In genomic region chr1:77081834-77082233, GRCh38 we compare ENCODE assay signal across 20 cellular contexts.
DNase-seq lines count a peak whose midpoint lies in the region; ATAC-seq and TF ChIP-seq lines count a peak whose summit lies in the region.
"Had no signal": no experiment of that assay in that cellular context is flagged by ENCODE, and none has a peak within 500 bp of the region (broad histone marks: within the 10 kb centered on the region; RNA-seq: fewer than 3 reads in every experiment).

No MANE protein-coding gene starts in this region.

- no peak overlapping the region for H3K23ac ChIP-seq in IMR-90 (ENCODE audit: low read depth, low read length)

- no peaks in the 10 kb centered on the region; the same call in 1 of the 2 replicates for H3K27me3 ChIP-seq in IMR-90 (ENCODE audit: control insufficient read depth, insufficient read depth, low read length)
- H3K27me3 ChIP-seq: Peyer's patch, SJSA1 had no signal

- no peaks in the 10 kb centered on the region for H3K9me3 ChIP-seq in IMR-90 (ENCODE audit: control insufficient read depth, insufficient read depth, low read length)
- H3K9me3 ChIP-seq: HAP-1, Peyer's patch, SJSA1 had no signal

- no peak overlapping the region for H3K9ac ChIP-seq in IMR-90 (ENCODE audit: low read depth, low read length)
- H3K9ac ChIP-seq: KMS-11 had no signal

- no peak overlapping the region for H3K56ac ChIP-seq in IMR-90 (ENCODE audit: extremely low read depth, insufficient read depth, low read length)

- H3K4me3 ChIP-seq in IMR-90 (ENCODE audit: insufficient read depth, low read depth, low read length) = no peak overlapping the region
- H3K4me3 ChIP-seq: HAP-1, Peyer's patch, SJSA1 had no signal

- H3K36me3 ChIP-seq in IMR-90 (ENCODE audit: control insufficient read depth, insufficient read depth, low read length) = no peaks in the 10 kb centered on the region
- H3K36me3 ChIP-seq: HAP-1, Peyer's patch, SJSA1 had no signal

- H2AK5ac ChIP-seq in IMR-90 (ENCODE audit: low read depth, low read length) = no peak overlapping the region

- in situ Hi-C loops in IMR-90 (cut with MboI; ENCODE audit: low sequenced_read_pairs) = no loop called here

- H2BK15ac ChIP-seq in IMR-90 (ENCODE audit: low read depth, low read length) = no peak overlapping the region

- H3K27ac ChIP-seq in IMR-90 (ENCODE audit: insufficient read depth, low read length) = no peak overlapping the region
- H3K27ac ChIP-seq: KMS-11, SJSA1 had no signal

- no peaks in the 10 kb centered on the region for H3K9me1 ChIP-seq in IMR-90 (ENCODE audit: insufficient read depth, low read length)

- H4K20me1 ChIP-seq in IMR-90 (ENCODE audit: insufficient read depth, low read length) = no peaks in the 10 kb centered on the region

- no peak for DNase-seq in Right ventricle myocardium superior
- DNase-seq in cardiac septum (ENCODE audit: low spot score) = no peak
- DNase-seq in IMR-90 = no peak
- no peak for DNase-seq in left ventricle myocardium superior
- DNase-seq in pons (ENCODE audit: low spot score) = peak; percentile 14
- DNase-seq in foreskin melanocyte = no peak
- DNase-seq in Kasumi-1 (lab: John Stamatoyannopoulos, UW) = no peak
- DNase-seq: AML-193; C1 segment of cervical spinal cord; CD8-positive, alpha-beta T cell; DND-41; NCI-H1694 treated with DMSO at 0.1 percent for 48 hours; NCI-H226; NCI-H510A treated with DMSO at 0.1 percent for 48 hours; NCI-H748 treated with DMSO at 0.1 percent for 48 hours; Peyer's patch had no signal

- H3K4me2 ChIP-seq in IMR-90 (ENCODE audit: low read depth, low read length) = no peak overlapping the region
- H3K4me2 ChIP-seq: KMS-11 had no signal

- POLR2A ChIA-PET in IMR-90 (lab: Charles Lee; ENCODE audit: unreplicated experiment) = no interaction called here

- no peaks in the 10 kb centered on the region for H3K4me1 ChIP-seq in IMR-90 (ENCODE audit: control insufficient read depth, insufficient read depth, low read length)
- H3K4me1 ChIP-seq: Peyer's patch, SJSA1 had no signal

- no peak overlapping the region for H4K8ac ChIP-seq in IMR-90 (ENCODE audit: low read depth in 2 of 2, low read length in 2 of 2)

- H2BK5ac ChIP-seq in IMR-90 (ENCODE audit: low read depth, low read length, poor library complexity, severe bottlenecking) = no peak overlapping the region

- no peak for TF ChIP-seq RAD21 in IMR-90 (IDR thresholded peaks at IDR 0.05; ENCODE audit: low read length)

- no TSS peak for BruUV-seq in IMR-90 (replicated peaks; lab: Mats Ljungman, UMichigan)

- H3K18ac ChIP-seq in IMR-90 (ENCODE audit: low read depth, low read length) = no peak overlapping the region

- no peak overlapping the region for H2BK120ac ChIP-seq in IMR-90 (ENCODE audit: low read depth, low read length)

- intact Hi-C loops in Right ventricle myocardium superior (cut with DNase I) = no loop called here
- intact Hi-C loops in cardiac septum (cut with DNase I) = no loop called here
- intact Hi-C loops in IMR-90 (cut with micrococcal nuclease) = no loop called here
- intact Hi-C loops in left ventricle myocardium superior (cut with micrococcal nuclease) = no loop called here

- dilution Hi-C loops in IMR-90 (cut with HindIII; ENCODE audit: low sequenced_read_pairs, unreplicated experiment) = no loop called here

- no peaks in the 10 kb centered on the region for H3K79me1 ChIP-seq in IMR-90 (ENCODE audit: low read depth in 1 of 2, low read length in 2 of 2)

- no CpG with 5 or more reads among the region's 4 CpGs for WGBS in IMR-90 (ENCODE audit: extremely low coverage in 2 of 2, insufficient read length in 1 of 2), 2 experiments

- TF ChIP-seq CTCF in IMR-90 (conservative IDR thresholded peaks at IDR 0.05; ENCODE audit: low read depth, low read length) = no peak

- ATAC-seq in Right ventricle myocardium superior (ENCODE audit: poor library complexity) (peak; percentile 88), IMR-90 (ENCODE audit: low read depth) (no peak), left ventricle myocardium superior (peak; percentile 95), esophagus mucosa (no peak)
- ATAC-seq: CD8-positive, alpha-beta T cell had no signal

- H4K5ac ChIP-seq in IMR-90 (ENCODE audit: low read depth, low read length) = no peak overlapping the region

- no peak overlapping the region for H4K91ac ChIP-seq in IMR-90 (ENCODE audit: insufficient read depth, low read depth, low read length)

- H2AK9ac ChIP-seq in IMR-90 (replicated peaks; ENCODE audit: low read depth, low read length, poor library complexity) = no peak overlapping the region

- no peak overlapping the region for H3K14ac ChIP-seq in IMR-90 (replicated peaks; ENCODE audit: low read depth, low read length)

- no peak for TF ChIP-seq POLR2A in IMR-90 (IDR thresholded peaks at IDR 0.05; ENCODE audit: low read depth, low read length)

- H2AFZ ChIP-seq in IMR-90 (replicated peaks; ENCODE audit: low read length, poor library complexity) = peak overlapping the region; percentile 17

- CTCF ChIA-PET in IMR-90 (lab: Yijun Ruan, JAX) = no interaction called here

- H2BK20ac ChIP-seq in IMR-90 (ENCODE audit: low read depth, low read length) = no peak overlapping the region

- H3K4ac ChIP-seq in IMR-90 (ENCODE audit: low read depth, low read length) = no peak overlapping the region

TF ChIP-seq in IMR-90, 13 proteins besides CTCF, POLR2A, EP300 and RAD21:
- TF ChIP-seq NFE2L2 (IDR thresholded peaks at IDR 0.05; ENCODE audit: low read depth, low read length) (no peak), RCOR1 (IDR thresholded peaks at IDR 0.05; ENCODE audit: insufficient replicate concordance, low read length) (no peak), MXI1 (IDR thresholded peaks at IDR 0.05; ENCODE audit: borderline replicate concordance, low read depth, low read length) (no peak), USF2 (IDR thresholded peaks at IDR 0.05; ENCODE audit: low read depth, low read length) (no peak), BHLHE40 (IDR thresholded peaks at IDR 0.05; ENCODE audit: low read depth, low read length) (no peak), MAFK (IDR thresholded peaks at IDR 0.05; ENCODE audit: low read depth, low read length) (no peak), MAZ (IDR thresholded peaks at IDR 0.05; ENCODE audit: borderline replicate concordance, low read depth, low read length) (no peak)

Comparison
In these comparisons a context has a peak if more than half of its experiments do, and no peak if none do; other contexts are left out.
1. ATAC-seq: peak in Right ventricle myocardium superior (single experiment) and left ventricle myocardium superior (single experiment); none in IMR-90 (single experiment) and esophagus mucosa (single experiment).